Comparison of ENCODE assay signal across 9 cellular contexts in genomic region chr20:5065489-5066383, GRCh38. TPM values are rescaled to one million over a fixed set of nuclear protein-coding genes. Genes with fewer than 3 reads are reported as not detected.
DNase-seq lines count a peak whose midpoint lies in the region; ATAC-seq and FAIRE-seq lines count a peak whose summit lies in the region.
"Had no signal": no experiment of that assay in that cellular context is flagged by ENCODE, and none has a peak within 500 bp of the region (broad histone marks: within the 10 kb centered on the region; RNA-seq: fewer than 3 reads in every experiment).

No MANE protein-coding gene starts in this region.

- H3K27ac Mint-ChIP-seq in CD8-positive, alpha-beta memory T cell, result no peak overlapping the region
- H3K27ac Mint-ChIP-seq: activated naive CD8-positive, alpha-beta T cell had no signal

- no peaks in the 10 kb centered on the region for H3K27me3 Mint-ChIP-seq in CD8-positive, alpha-beta memory T cell
- H3K27me3 Mint-ChIP-seq: activated naive CD8-positive, alpha-beta T cell had no signal

- POLR2A ChIA-PET in CD8-positive, alpha-beta memory T cell (lab: Charles Lee), result no interaction called here

- peak overlapping the region; percentile 76 for H3K9ac ChIP-seq in GM23248

- peaks cover 12% of the 10 kb centered on the region for H3K4me1 ChIP-seq in GM23248 (ENCODE audit: insufficient read depth)
- H3K4me1 ChIP-seq in CD8-positive, alpha-beta memory T cell (ENCODE audit: insufficient read depth, low read length), result no peaks in the 10 kb centered on the region

- H3K4me1 Mint-ChIP-seq in CD8-positive, alpha-beta memory T cell, result no peaks in the 10 kb centered on the region

- H3K9me3 ChIP-seq in GM23248 (ENCODE audit: low read depth), result no peaks in the 10 kb centered on the region
- no peaks in the 10 kb centered on the region for H3K9me3 ChIP-seq in CD8-positive, alpha-beta memory T cell (ENCODE audit: low read length)

- H2AFZ ChIP-seq in GM23248, result peak overlapping the region; percentile 65

- DNase-seq in GM23248 (peak; percentile 99), RCC 7860 (ENCODE audit: low spot score) (peak; percentile 94), fibroblast of peridontal ligament (ENCODE audit: extremely low read depth) (peak; percentile 98), renal cortical epithelial cell (ENCODE audit: low read depth) (peak; percentile 97), NCI-H1417 treated with DMSO at 0.1 percent for 48 hours (lab: John Stamatoyannopoulos, UW) (no peak), NCI-H526 (lab: John Stamatoyannopoulos, UW) (no peak)
- no peak for DNase-seq in CD8-positive, alpha-beta memory T cell

- H3K4me2 ChIP-seq in GM23248 (ENCODE audit: unreplicated experiment), result peak overlapping the region; percentile 36

- H3K4me3 Mint-ChIP-seq in CD8-positive, alpha-beta memory T cell, result no peak overlapping the region
- H3K4me3 Mint-ChIP-seq: activated naive CD8-positive, alpha-beta T cell had no signal

- no peaks in the 10 kb centered on the region; the same call in 1 of the 2 replicates for H3F3A ChIP-seq in GM23248 (ENCODE audit: insufficient read depth)

- H3K9me3 Mint-ChIP-seq in CD8-positive, alpha-beta memory T cell, result no peaks in the 10 kb centered on the region

- 46 to 53% methylated on average over 14 of the region's 15 CpGs for WGBS in GM23248 (ENCODE audit: low coverage in 1 of 2, low lambda C conversion rate in 2 of 2, missing lambda C conversion rate in 2 of 2), 2 experiments

- H3K36me3 Mint-ChIP-seq in CD8-positive, alpha-beta memory T cell, result no peaks in the 10 kb centered on the region

- no peaks in the 10 kb centered on the region for H3K27me3 ChIP-seq in GM23248 (replicated peaks; ENCODE audit: insufficient read depth)
- H3K27me3 ChIP-seq in CD8-positive, alpha-beta memory T cell (ENCODE audit: insufficient read depth, low read length, poor library complexity, severe bottlenecking), result no peaks in the 10 kb centered on the region

- no peaks in the 10 kb centered on the region for H3K79me2 ChIP-seq in GM23248 (ENCODE audit: insufficient read depth)

- CTCF ChIA-PET in CD8-positive, alpha-beta memory T cell (lab: Charles Lee), result interaction anchor here (1.1 to 1.2 kb wide), 2 partner anchors 9 kb away, joined by 4 to 5 read pairs; no protein-coding TSS in a partner anchor

- H3K27ac ChIP-seq in GM23248, result peak overlapping the region; percentile 98
- no peak overlapping the region for H3K27ac ChIP-seq in CD8-positive, alpha-beta memory T cell (ENCODE audit: low read depth, low read length)

- no peaks in the 10 kb centered on the region for H3K36me3 ChIP-seq in GM23248 (ENCODE audit: low read depth)
- H3K36me3 ChIP-seq in CD8-positive, alpha-beta memory T cell (ENCODE audit: insufficient read depth, low read length), result no peaks in the 10 kb centered on the region

- no peak for ATAC-seq in GM18520 (IDR thresholded peaks at IDR 0.05; ENCODE audit: unreplicated experiment)

- no peaks in the 10 kb centered on the region for H3K9me2 ChIP-seq in GM23248 (ENCODE audit: insufficient read depth)

- in situ Hi-C loops in GM23248 (cut with MboI), result no loop called here

- H3K4me3 ChIP-seq in GM23248, result no peak overlapping the region
- H3K4me3 ChIP-seq in CD8-positive, alpha-beta memory T cell (ENCODE audit: low read length), result no peak overlapping the region

- no peaks in the 10 kb centered on the region for H4K20me1 ChIP-seq in GM23248 (ENCODE audit: insufficient read depth)

- peak; percentile 91 for FAIRE-seq in RCC 7860 (lab: Jason Lieb, UNC)

RNA-seq across cellular contexts. Expression of gene TMEM230, which starts 47.1 kb away (rescaled TPM):
- 171 and 174 TPM in 2 replicates for total RNA-seq in GM23248 (2014; rRNA removed; shearing (Covaris generic))
- 233 and 249 TPM in 2 replicates for polyA plus RNA-seq in GM23248 (2016; fragmentation: Nextera tagmentation; extraction: Ambion mirVana)
- 58.3 and 83.0 TPM in 2 replicates for total RNA-seq in renal cortical epithelial cell
- total RNA-seq in CD8-positive, alpha-beta memory T cell, result 10 to 100 TPM; 86.4 to 87.8 TPM
- 250 TPM for polyA plus RNA-seq in CD8-positive, alpha-beta memory T cell

RNA-seq across cellular contexts. Expression of gene PCNA, which starts 54.0 kb away (rescaled TPM):
- total RNA-seq in GM23248 (2014; rRNA removed; shearing (Covaris generic)), result 116 and 117 TPM in 2 replicates
- 84.8 and 88.1 TPM in 2 replicates for polyA plus RNA-seq in GM23248 (2016; fragmentation: Nextera tagmentation; extraction: Ambion mirVana)
- total RNA-seq in renal cortical epithelial cell, result 126 and 172 TPM in 2 replicates
- 100 to 1,000 TPM; 654 to 662 TPM for total RNA-seq in CD8-positive, alpha-beta memory T cell
- polyA plus RNA-seq in CD8-positive, alpha-beta memory T cell, result 58.4 TPM

Comparison
In these comparisons a context has a peak if more than half of its experiments do, and no peak if none do; other contexts are left out.
1. DNase-seq: peak in GM23248 (single experiment), RCC 7860 (single experiment), fibroblast of peridontal ligament (single experiment) and renal cortical epithelial cell (single experiment); none in CD8-positive, alpha-beta memory T cell (0 of 5), NCI-H1417 treated with DMSO at 0.1 percent for 48 hours (single experiment) and NCI-H526 (0 of 2).